In genomic region chr22:37343863-37344734, GRCh38 we compare ENCODE assay signal across 17 cellular contexts.
"Had no signal": no experiment of that assay in that cellular context is flagged by ENCODE, and none has a peak within 500 bp of the region (broad histone marks: within the 10 kb centered on the region; RNA-seq: fewer than 3 reads in every experiment).

No MANE protein-coding gene starts in this region.

- DNase-seq: activated CD4-positive, alpha-beta memory T cell treated with anti-CD3 and anti-CD28 coated beads for 36 hours; activated CD4-positive, alpha-beta T cell treated with anti-CD3 and anti-CD28 coated beads for 48 hours; activated CD4-positive, CD25-positive, alpha-beta regulatory T cell; activated naive CD4-positive, alpha-beta T cell treated with Interleukin-2 at 50 U/mL for 16 hours; activated naive CD8-positive, alpha-beta T cell treated with anti-CD3 and anti-CD28 coated beads, Interleukin-2, amount 50 U/mL, for 24 hours; activated T-cell treated with anti-CD3 and anti-CD28 coated beads, Interleukin-2, amount 50 U/mL, for 48 hours; left ventricle myocardium superior; right cardiac atrium; stimulated activated CD4-positive, alpha-beta T cell treated with anti-CD3 and anti-CD28 coated beads, Interleukin-1b, Interleukin-23, amount 100 ng/mL, for 48 hours; stimulated activated naive B cell treated with anti-CD40 and anti-IgM and Interleukin-4, amounts not matched to agents 10 μg/mL and 1 μg/mL and 100 μg/mL, for 72 hours; T-helper 17 cell; upper lobe of left lung had no signal

- ATAC-seq: activated naive CD8-positive, alpha-beta T cell treated with anti-CD3 and anti-CD28 coated beads, Interleukin-2, amount 50 U/mL, for 24 hours; gastroesophageal sphincter; left ventricle myocardium superior; natural killer cell treated with Interleukin-12 subunit alpha and Interleukin-12 subunit beta and Interleukin-15 and Interleukin-18, amount 100 ng/mL, for 72 hours; right cardiac atrium; stimulated activated naive B cell treated with anti-CD40 and anti-IgM and Interleukin-4, amounts not matched to agents 10 μg/mL and 1 μg/mL and 100 μg/mL, for 72 hours; T-helper 17 cell had no signal

- H3K9ac ChIP-seq: parathyroid adenoma had no signal

- H3K9me3 ChIP-seq: gastroesophageal sphincter, thoracic aorta, upper lobe of left lung had no signal

- H3K4me1 ChIP-seq: parathyroid adenoma had no signal

- H3K4me3 ChIP-seq: gastroesophageal sphincter, thoracic aorta, upper lobe of left lung had no signal

- H2AFZ ChIP-seq: parathyroid adenoma had no signal

- H3K36me3 ChIP-seq: gastroesophageal sphincter, thoracic aorta, upper lobe of left lung had no signal

- H3K27me3 ChIP-seq: upper lobe of left lung had no signal

- H3K27ac ChIP-seq: epithelial cell of prostate, gastroesophageal sphincter, parathyroid adenoma, thoracic aorta, upper lobe of left lung had no signal
